1 cellular context compared by ENCODE assay signal in the genomic region with DNA sequence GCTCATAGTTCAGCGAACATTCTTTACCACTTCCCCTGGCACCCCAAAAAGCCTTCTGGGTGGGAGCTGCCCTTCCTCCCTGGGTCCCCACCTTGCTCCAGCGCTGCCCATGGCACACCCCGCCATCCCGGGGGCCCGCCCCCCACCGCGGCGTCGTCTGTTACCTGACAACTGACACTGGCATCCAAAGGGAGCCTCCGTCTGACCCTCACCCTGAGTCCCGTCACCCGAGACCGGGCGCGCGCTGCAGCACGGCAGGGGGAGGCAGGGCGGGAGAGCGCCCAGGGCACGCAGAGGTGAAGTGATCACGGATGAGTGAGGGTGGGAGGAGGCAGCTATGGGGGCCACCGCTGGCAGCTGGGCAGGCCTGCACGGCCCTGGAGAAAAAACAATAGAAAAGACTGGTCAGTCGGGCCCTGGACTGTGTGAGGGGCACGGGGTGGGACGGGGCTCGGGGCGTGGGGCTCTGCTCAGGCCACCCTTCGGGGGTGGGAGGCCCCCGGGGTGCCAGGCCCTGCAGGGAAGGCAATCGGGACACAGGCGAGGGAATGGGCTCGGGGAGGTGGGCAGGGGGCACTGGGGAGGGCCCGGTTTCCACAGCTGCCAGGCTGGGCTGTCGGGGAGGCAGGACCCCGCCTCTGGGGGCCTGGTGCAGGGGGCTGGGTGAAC.
TF ChIP-seq lines count a peak whose summit lies in the region.

No MANE protein-coding gene starts in this region.

TF ChIP-seq in H1, 55 proteins besides CTCF, POLR2A, EP300 and RAD21:
- TF ChIP-seq PHF8 (conservative IDR thresholded peaks at IDR 0.05; ENCODE audit: low read depth, low read length) (0 out of 2 replicates have a peak, but pooled peaks have one; percentile 22), CEBPB (IDR thresholded peaks at IDR 0.05; ENCODE audit: low read depth, low read length) (no peak)
